In genomic region chr7:128883622-128884549, GRCh38 we compare ENCODE assay signal across 7 cellular contexts. TPM values are rescaled to one million over a fixed set of nuclear protein-coding genes. Genes with fewer than 3 reads are reported as not detected.
DNase-seq lines count a peak whose midpoint lies in the region; ATAC-seq, FAIRE-seq and TF ChIP-seq lines count a peak whose summit lies in the region.

No MANE protein-coding gene starts in this region.

- ATAC-seq in HG02885 (IDR thresholded peaks at IDR 0.05; ENCODE audit: poor library complexity, unreplicated experiment) (peak; percentile 84), activated B cell treated with CpG ODN at 0.5 μM for 24 hours (ENCODE audit: low read depth) (peak; percentile 85), left colon (peak; percentile 71)

- H3K27ac ChIP-seq in breast epithelium = no peak overlapping the region

- H3K27me3 Mint-ChIP-seq in activated B cell treated with CpG ODN at 0.5 μM for 24 hours = peaks cover 3% of the 10 kb centered on the region

- peak overlapping the region; percentile 77 for H3K4me3 Mint-ChIP-seq in activated B cell treated with CpG ODN at 0.5 μM for 24 hours

- DNase-seq in GM12891 (ENCODE audit: insufficient read length, low spot score) = peak; percentile 98
- peak; percentile 62 for DNase-seq in NCI-H226
- DNase-seq in activated B cell treated with CpG ODN at 0.5 μM for 24 hours = peak; percentile 82
- peak; percentile 63 to 86 for DNase-seq in breast epithelium (ENCODE audit: low spot score in 2 of 2)
- DNase-seq in left colon = peak; percentile 64 to 91
- peak; percentile 89 for DNase-seq in stimulated activated CD4-positive, alpha-beta T cell treated with anti-CD3 and anti-CD28 coated beads, Interleukin-4, amount 100 ng/mL, for 24 hours

- H3K4me1 Mint-ChIP-seq in activated B cell treated with CpG ODN at 0.5 μM for 24 hours = peaks cover 3% of the 10 kb centered on the region

- POLR2A ChIA-PET in activated B cell treated with CpG ODN at 0.5 μM for 24 hours (lab: Charles Lee) = interaction anchor here (0.8 to 1.3 kb wide), 4 partner anchors 21 to 246 kb away, joined by 3 to 8 read pairs (median 4); partner anchors contain the start of genes ATP6V1F and TNPO3

- H3K9me3 ChIP-seq in breast epithelium = no peaks in the 10 kb centered on the region

- peak; percentile 58 for FAIRE-seq in GM12891 (lab: Jason Lieb, UNC)

- TF ChIP-seq CTCF in activated B cell treated with CpG ODN at 0.5 μM for 24 hours (IDR thresholded peaks at IDR 0.05) (no peak), breast epithelium (IDR thresholded peaks at IDR 0.05) (peak; percentile 87 to 90 (median 87))

- no peak overlapping the region for H3K27ac Mint-ChIP-seq in activated B cell treated with CpG ODN at 0.5 μM for 24 hours

- H3K4me1 ChIP-seq in breast epithelium = no peaks in the 10 kb centered on the region

- intact Hi-C loops in activated B cell treated with CpG ODN at 0.5 μM for 24 hours (cut with micrococcal nuclease) (loop anchor here (1.0 to 5.0 kb wide), 6 partner anchors 21 to 457 kb away; partner anchors contain the start of gene ATP6V1F), breast epithelium (cut with DNase I; ENCODE audit: low total_unique reads) (no loop called here), left colon (cut with DNase I, micrococcal nuclease) (no loop called here)

- H3K9me3 Mint-ChIP-seq in activated B cell treated with CpG ODN at 0.5 μM for 24 hours = no peaks in the 10 kb centered on the region

- no peaks in the 10 kb centered on the region for H3K36me3 Mint-ChIP-seq in activated B cell treated with CpG ODN at 0.5 μM for 24 hours (ENCODE audit: low read depth)

- CTCF ChIA-PET in activated B cell treated with CpG ODN at 0.5 μM for 24 hours (lab: Charles Lee) = interaction anchor here (0.6 to 2.8 kb wide), 25 partner anchors 13 to 409 kb away, joined by 3 to 20 read pairs (median 3); partner anchors contain the start of genes ATP6V1F and KCP

- no peak overlapping the region for H3K4me3 ChIP-seq in breast epithelium

- H3K36me3 ChIP-seq in breast epithelium = no peaks in the 10 kb centered on the region

- TF ChIP-seq POLR2A in GM12891 (IDR thresholded peaks at IDR 0.05; ENCODE audit: low read depth, low read length) = no peak
- TF ChIP-seq POLR2A in breast epithelium (IDR thresholded peaks at IDR 0.05) = no peak

- no peaks in the 10 kb centered on the region for H3K27me3 ChIP-seq in breast epithelium

TF ChIP-seq in GM12891, 5 proteins besides CTCF, POLR2A, EP300 and RAD21:
- no peak for TF ChIP-seq TAF1 (IDR thresholded peaks at IDR 0.05; ENCODE audit: low read depth, low read length)
- TF ChIP-seq PAX5 (IDR thresholded peaks at IDR 0.05; ENCODE audit: insufficient read depth, low read length, severe bottlenecking) = no peak
- no peak for TF ChIP-seq POLR2AphosphoS5 (IDR thresholded peaks at IDR 0.05; ENCODE audit: low read depth, low read length)
- no peak for TF ChIP-seq SPI1 (IDR thresholded peaks at IDR 0.05; ENCODE audit: low read depth, low read length)
- TF ChIP-seq POU2F2 (IDR thresholded peaks at IDR 0.05; ENCODE audit: low read depth, low read length) = no peak

RNA-seq across cellular contexts. Expression of gene ATP6V1F, which starts 21.2 kb away (rescaled TPM):
- polyA plus RNA-seq in GM12891 (2012; ENCODE audit: low read depth, missing spikeins) = 253 TPM
- 100.0 and 113 TPM in 2 replicates for total RNA-seq in activated B cell treated with CpG ODN at 0.5 μM for 24 hours
- total RNA-seq in breast epithelium = 100 to 1,000 TPM; 117 to 174 (median 127) TPM
- 10 to 100 TPM; 65.8 to 78.5 TPM for total RNA-seq in left colon

RNA-seq across cellular contexts. Expression of gene KCP, which starts 26.6 kb away (rescaled TPM):
- polyA plus RNA-seq in GM12891 (2012; ENCODE audit: low read depth, missing spikeins) = 1.3 TPM
- 4.1 and 4.4 TPM in 2 replicates for total RNA-seq in activated B cell treated with CpG ODN at 0.5 μM for 24 hours
- 1 to 10 TPM in 1 of 3 donors, under 1 TPM in 2; 0.33 to 2.2 (median 0.88) TPM for total RNA-seq in breast epithelium
- 1 to 10 TPM in 1 of 2 donors, under 1 TPM in 1; 0.81 to 1.6 TPM for total RNA-seq in left colon

RNA-seq across cellular contexts. Expression of gene FLNC, which starts 53.7 kb away (rescaled TPM):
- polyA plus RNA-seq in GM12891 (2012; ENCODE audit: low read depth, missing spikeins) = 0.08 TPM
- total RNA-seq in activated B cell treated with CpG ODN at 0.5 μM for 24 hours (not detected in 2 replicates), breast epithelium (1 to 10 TPM; 5.1 to 7.5 (median 6.0) TPM), left colon (10 to 100 TPM in 1 of 2 donors, 1 to 10 TPM in 1; 2.4 to 41.4 TPM)

RNA-seq across cellular contexts. Expression of gene IRF5, which starts 53.8 kb away (rescaled TPM):
- 66.9 TPM for polyA plus RNA-seq in GM12891 (2012; ENCODE audit: low read depth, missing spikeins)
- total RNA-seq in activated B cell treated with CpG ODN at 0.5 μM for 24 hours = 145 and 164 TPM in 2 replicates
- 10 to 100 TPM in 2 of 3 donors, 1 to 10 TPM in 1; 4.6 to 19.4 (median 11.1) TPM for total RNA-seq in breast epithelium
- 1 to 10 TPM; 6.6 to 8.5 TPM for total RNA-seq in left colon
